In genomic region chr16:78906135-78906534, GRCh38 we compare ENCODE assay signal across 27 cellular contexts.
"Had no signal": no experiment of that assay in that cellular context is flagged by ENCODE, and none has a peak within 500 bp of the region (broad histone marks: within the 10 kb centered on the region; RNA-seq: fewer than 3 reads in every experiment).

No MANE protein-coding gene starts in this region.

- H3K4me3 Mint-ChIP-seq: activated CD8-positive, alpha-beta T cell treated with anti-CD3 and anti-CD28 coated beads, Interleukin-2, amount 10 ng/mL, durations not matched to agents 7 days and 5 days; activated naive CD4-positive, alpha-beta T cell treated with anti-CD3 and anti-CD28 coated beads, Interleukin-2, amount 50 U/mL, for 24 hours; activated T-helper 1 cell treated with anti-CD3 and anti-CD28 coated beads, Interleukin-12 subunit alpha, Interleukin-12 subunit beta, Interleukin-2, Interleukin-4 antibody, amounts not matched to agents 30 ng/mL and 10 ng/mL and 1 ng/mL, durations not matched to agents 14 hours and 24 hours and 36 hours; nephron; T-cell; T-helper 2 cell treated with Interferon-gamma antibody and Interleukin-4, amounts not matched to agents 5 μg/mL and 100 μg/mL, for 36 hours had no signal

- H2AFZ ChIP-seq: parathyroid adenoma had no signal

- H3K9me3 ChIP-seq: ascending aorta, esophagus muscularis mucosa, gastrocnemius medialis, thyroid gland had no signal

- H3K27me3 Mint-ChIP-seq: activated naive CD4-positive, alpha-beta T cell treated with anti-CD3 and anti-CD28 coated beads, Interleukin-2, amount 50 U/mL, for 24 hours; T-cell had no signal

- H3K79me2 ChIP-seq: parathyroid adenoma had no signal

- H3K36me3 ChIP-seq: brain microvascular endothelial cell, esophagus muscularis mucosa, gastrocnemius medialis, thyroid gland, WERI-Rb-1 had no signal

- H3K27me3 ChIP-seq: ascending aorta, brain microvascular endothelial cell, esophagus muscularis mucosa, gastrocnemius medialis, thyroid gland had no signal

- H3K4me3 ChIP-seq: ascending aorta, esophagus muscularis mucosa, gastrocnemius medialis, thyroid gland had no signal

- DNase-seq: activated CD4-positive, alpha-beta T cell treated with anti-CD3 and anti-CD28 coated beads for 1 hour; activated CD4-positive, alpha-beta T cell treated with anti-CD3 and anti-CD28 coated beads, Interleukin-2, amount 50 U/mL, for 1 hour; activated CD8-positive, alpha-beta T cell treated with anti-CD3 and anti-CD28 coated beads, Interleukin-2, amount 10 ng/mL, durations not matched to agents 7 days and 5 days; activated gamma-delta T cell; brain microvascular endothelial cell; caudate nucleus; effector memory CD4-positive, alpha-beta T cell; gastrocnemius medialis; head of caudate nucleus; hypothalamus; left ventricle myocardium superior; mammary epithelial cell; nucleus accumbens; right cardiac atrium; stimulated activated CD4-positive, alpha-beta T cell treated with anti-CD3 and anti-CD28 coated beads, Interleukin-12 subunit alpha, Interleukin-12 subunit beta, amount 100 ng/mL, for 4 hours; stimulated activated CD4-positive, alpha-beta T cell treated with anti-CD3 and anti-CD28 coated beads, Interleukin-4, amount 100 ng/mL, for 4 hours; stimulated activated naive CD8-positive, alpha-beta T cell treated with anti-CD3 and anti-CD28 coated beads, Interleukin-15, Interleukin-2, amounts not matched to agents 100 U/mL and 50 U/mL, for 24 hours; T-cell; thyroid gland; WERI-Rb-1 had no signal

- H3K27ac Mint-ChIP-seq: activated CD8-positive, alpha-beta T cell treated with anti-CD3 and anti-CD28 coated beads, Interleukin-2, amount 10 ng/mL, durations not matched to agents 7 days and 5 days; activated naive CD4-positive, alpha-beta T cell treated with anti-CD3 and anti-CD28 coated beads, Interleukin-2, amount 50 U/mL, for 24 hours; activated T-helper 1 cell treated with anti-CD3 and anti-CD28 coated beads, Interleukin-12 subunit alpha, Interleukin-12 subunit beta, Interleukin-2, Interleukin-4 antibody, amounts not matched to agents 30 ng/mL and 10 ng/mL and 1 ng/mL, durations not matched to agents 14 hours and 24 hours and 36 hours; nephron; T-cell; T-helper 2 cell treated with Interferon-gamma antibody and Interleukin-4, amounts not matched to agents 5 μg/mL and 100 μg/mL, for 36 hours had no signal

- ATAC-seq: activated CD8-positive, alpha-beta T cell treated with anti-CD3 and anti-CD28 coated beads, Interleukin-2, amount 10 ng/mL, durations not matched to agents 7 days and 5 days; gastrocnemius medialis; left ventricle myocardium superior; stimulated activated naive CD8-positive, alpha-beta T cell treated with anti-CD3 and anti-CD28 coated beads, Interleukin-15, Interleukin-2, amounts not matched to agents 100 U/mL and 50 U/mL, for 24 hours; T-cell had no signal

- H3K9me3 Mint-ChIP-seq: activated naive CD4-positive, alpha-beta T cell treated with anti-CD3 and anti-CD28 coated beads, Interleukin-2, amount 50 U/mL, for 24 hours had no signal

- H3K9ac ChIP-seq: parathyroid adenoma had no signal

- H3K27ac ChIP-seq: ascending aorta, brain microvascular endothelial cell, esophagus muscularis mucosa, gastrocnemius medialis, parathyroid adenoma, thyroid gland, WERI-Rb-1 had no signal

- H3K4me1 ChIP-seq: ascending aorta, esophagus muscularis mucosa, parathyroid adenoma, thyroid gland had no signal
